8 cellular contexts compared by ENCODE assay signal in genomic region chr6:33313709-33314514, GRCh38. TPM values are rescaled to one million over a fixed set of nuclear protein-coding genes. Genes with fewer than 3 reads are reported as not detected.
DNase-seq lines count a peak whose midpoint lies in the region; ATAC-seq and TF ChIP-seq lines count a peak whose summit lies in the region.

Gene TAPBP (minus strand): TSS chr6:33314078. CDS start chr6:33314041, 37 bp downstream.

- peaks cover 58% of the 10 kb centered on the region for H3K79me2 ChIP-seq in OCI-LY3 (ENCODE audit: low read length)

- H3K27me3 Mint-ChIP-seq in activated T-cell treated with anti-CD3 and anti-CD28 coated beads, Interleukin-2, amount 50 U/mL, for 4 hours (ENCODE audit: low read depth) = no peaks in the 10 kb centered on the region

- H3K27me3 ChIP-seq in OCI-LY3 (ENCODE audit: low read depth, low read length) = no peaks in the 10 kb centered on the region
- no peaks in the 10 kb centered on the region for H3K27me3 ChIP-seq in mucosa of stomach (ENCODE audit: control insufficient read depth, insufficient read depth, low read length)

- peaks cover 20% of the 10 kb centered on the region for H3K36me3 ChIP-seq in OCI-LY3 (replicated peaks; ENCODE audit: low read depth, low read length)
- H3K36me3 ChIP-seq in mucosa of stomach (ENCODE audit: control insufficient read depth, insufficient read depth, low read length) = peaks cover 4% of the 10 kb centered on the region

- H3K9ac ChIP-seq in OCI-LY3 (ENCODE audit: low read length) (peak within 1 kb of the TSS; percentile 99), mucosa of stomach (ENCODE audit: low read length) (peak within 1 kb of the TSS; percentile 94)

- TF ChIP-seq CTCF in OCI-LY3 (IDR thresholded peaks at IDR 0.05; ENCODE audit: low read depth, low read length) = no peak

- H3K4me3 ChIP-seq in OCI-LY3 (ENCODE audit: low read length) (peak within 1 kb of the TSS; percentile 95), mucosa of stomach (ENCODE audit: low read length) (peak within 1 kb of the TSS; percentile 96)

- peaks cover 12% of the 10 kb centered on the region for H3K36me3 Mint-ChIP-seq in activated T-cell treated with anti-CD3 and anti-CD28 coated beads, Interleukin-2, amount 50 U/mL, for 4 hours (ENCODE audit: insufficient read depth)

- peak within 1 kb of the TSS; percentile 96 for H3K4me2 ChIP-seq in OCI-LY3 (ENCODE audit: low read length)

- no peaks in the 10 kb centered on the region for H3K9me3 Mint-ChIP-seq in activated T-cell treated with anti-CD3 and anti-CD28 coated beads, Interleukin-2, amount 50 U/mL, for 4 hours

- ATAC-seq in HG03135 (IDR thresholded peaks at IDR 0.05; ENCODE audit: unreplicated experiment) (peak; percentile 29), esophagus mucosa (peak; percentile 5)
- ATAC-seq in activated T-cell treated with anti-CD3 and anti-CD28 coated beads, Interleukin-2, amount 50 U/mL, for 4 hours = peak; percentile 55 to 60

- H3K9me3 ChIP-seq in OCI-LY3 (ENCODE audit: insufficient read depth, low read length) (no peaks in the 10 kb centered on the region), mucosa of stomach (ENCODE audit: control insufficient read depth, low read length) (no peaks in the 10 kb centered on the region)

- peak within 1 kb of the TSS; percentile 95 for H3K4me3 Mint-ChIP-seq in activated T-cell treated with anti-CD3 and anti-CD28 coated beads, Interleukin-2, amount 50 U/mL, for 4 hours

- peaks cover 36% of the 10 kb centered on the region for H3K4me1 ChIP-seq in OCI-LY3 (ENCODE audit: low read length)
- H3K4me1 ChIP-seq in mucosa of stomach (ENCODE audit: control insufficient read depth, insufficient read depth, low read length) = peaks cover 36% of the 10 kb centered on the region

- peaks cover 14% of the 10 kb centered on the region for H4K20me1 ChIP-seq in OCI-LY3 (ENCODE audit: insufficient read depth, low read length)

- H2AFZ ChIP-seq in OCI-LY3 (ENCODE audit: low read depth, low read length) = no peak within 1 kb of the TSS

- peak within 1 kb of the TSS; percentile 98 for H3K27ac ChIP-seq in OCI-LY3 (ENCODE audit: low read length)

- H3K4me1 Mint-ChIP-seq in activated T-cell treated with anti-CD3 and anti-CD28 coated beads, Interleukin-2, amount 50 U/mL, for 4 hours (ENCODE audit: low read depth) = peaks cover 58% of the 10 kb centered on the region

- peak; percentile 19 for DNase-seq in NCI-H2107 treated with DMSO at 0.1 percent for 48 hours (lab: John Stamatoyannopoulos, UW; ENCODE audit: unreplicated experiment)
- no peak for DNase-seq in NCI-H2107 (lab: John Stamatoyannopoulos, UW)
- DNase-seq in activated T-cell treated with anti-CD3 and anti-CD28 coated beads, Interleukin-2, amount 50 U/mL, for 4 hours = peak; percentile 81
- DNase-seq in stimulated activated CD8-positive, alpha-beta memory T cell treated with anti-CD3 and anti-CD28 coated beads, Interleukin-7, amount 100 ng/mL, for 1 hour (ENCODE audit: low read depth in 2 of 2) = peak; percentile 67 to 70

RNA-seq across cellular contexts. Expression of gene TAPBP, which starts in this region (rescaled TPM):
- total RNA-seq in activated T-cell treated with anti-CD3 and anti-CD28 coated beads, Interleukin-2, amount 50 U/mL, for 4 hours = 100 to 1,000 TPM; 265 to 315 (median 301) TPM
- total RNA-seq in esophagus mucosa = 63.5 TPM

Comparison
In these comparisons a context has a peak if more than half of its experiments do, and no peak if none do; other contexts are left out.
1. ATAC-seq: peak in every context shown above with its lines; median percentile 58 in activated T-cell treated with anti-CD3 and anti-CD28 coated beads, Interleukin-2, amount 50 U/mL, for 4 hours; 29 in HG03135; 5 in esophagus mucosa.